In the genomic region with DNA sequence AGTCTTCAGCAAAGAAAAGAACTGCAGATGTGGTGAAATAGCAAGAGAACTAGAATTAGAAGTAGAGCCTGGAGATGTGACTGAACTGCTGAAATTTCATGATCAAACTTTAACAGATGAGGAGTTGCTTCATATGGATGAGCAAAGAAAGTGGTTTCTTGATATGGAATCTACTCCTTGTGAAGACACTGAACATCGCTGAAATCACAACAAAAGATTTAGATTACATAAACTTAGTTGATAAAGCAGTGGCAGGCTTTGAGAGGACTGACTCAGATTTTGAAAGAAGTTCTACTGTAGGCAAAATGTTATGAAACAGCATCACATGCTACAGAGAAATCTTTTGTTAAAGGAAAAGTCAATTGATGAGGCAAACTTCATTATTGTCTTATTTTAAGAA, we compare ENCODE assay signal across 31 cellular contexts.
"Had no signal": no experiment of that assay in that cellular context is flagged by ENCODE, and none has a peak within 500 bp of the region (broad histone marks: within the 10 kb centered on the region; RNA-seq: fewer than 3 reads in every experiment).

No MANE protein-coding gene starts in this region.

- H3K27ac ChIP-seq: body of pancreas, brain microvascular endothelial cell, breast epithelium, VCaP had no signal

- H3K9me3 ChIP-seq: body of pancreas had no signal

- DNase-seq: activated B cell treated with CpG ODN at 0.5 μM for 24 hours; activated CD4-positive, alpha-beta memory T cell treated with anti-CD3 and anti-CD28 coated beads for 36 hours; activated CD4-positive, alpha-beta T cell treated with anti-CD3 and anti-CD28 coated beads for 4 hours; activated CD4-positive, alpha-beta T cell treated with anti-CD3 and anti-CD28 coated beads, Interleukin-2, amount 10 ng/mL, durations not matched to agents 24 days and 14 days; activated CD4-positive, alpha-beta T cell treated with anti-CD3 and anti-CD28 coated beads, Interleukin-2, amount 50 U/mL, for 1 hour; activated CD4-positive, alpha-beta T cell treated with anti-CD3 and anti-CD28 coated beads, Interleukin-2, amount 50 U/mL, for 4 hours; activated CD4-positive, CD25-positive, alpha-beta regulatory T cell treated with anti-CD3 and anti-CD28 coated beads, Interleukin-2, amount 50 U/mL, for 72 hours; activated CD8-positive, alpha-beta memory T cell treated with anti-CD3 and anti-CD28 coated beads, Interleukin-2, amount 50 U/mL, for 4 hours; activated CD8-positive, alpha-beta T cell treated with anti-CD3 and anti-CD28 coated beads for 36 hours; activated effector memory CD4-positive, alpha-beta T cell treated with anti-CD3 and anti-CD28 coated beads, Interleukin-2, amount 50 U/mL, for 16 hours; activated naive CD4-positive, alpha-beta T cell treated with anti-CD3 and anti-CD28 coated beads, Interleukin-2, amount 10 ng/mL, durations not matched to agents 7 days and 5 days; activated naive CD4-positive, alpha-beta T cell treated with Interleukin-2 at 50 U/mL for 16 hours; activated naive CD8-positive, alpha-beta T cell treated with anti-CD3 and anti-CD28 coated beads, Interleukin-2, amount 10 ng/mL, durations not matched to agents 7 days and 5 days; activated naive CD8-positive, alpha-beta T cell treated with anti-CD3 and anti-CD28 coated beads, Interleukin-2, amount 50 U/mL, for 24 hours; activated T-cell treated with anti-CD3 and anti-CD28 coated beads for 4 hours; activated T-cell treated with anti-CD3 and anti-CD28 coated beads, Interleukin-2, amount 50 U/mL, for 1 hour; activated T-cell treated with anti-CD3 and anti-CD28 coated beads, Interleukin-2, amount 50 U/mL, for 4 hours; activated T-cell treated with anti-CD3 and anti-CD28 coated beads, Interleukin-2, amount 50 U/mL, for 72 hours; amniotic stem cell; aorta; body of pancreas; brain microvascular endothelial cell; central memory CD4-positive, alpha-beta T cell; T-helper 2 cell; T-helper 9 cell had no signal

- FAIRE-seq: astrocyte, colon, TTC549 had no signal

- H3K4me3 ChIP-seq: body of pancreas, breast epithelium had no signal

- ATAC-seq: activated CD8-positive, alpha-beta T cell treated with anti-CD3 and anti-CD28 coated beads for 36 hours; activated naive CD8-positive, alpha-beta T cell treated with anti-CD3 and anti-CD28 coated beads, Interleukin-2, amount 50 U/mL, for 24 hours; activated T-cell treated with anti-CD3 and anti-CD28 coated beads, Interleukin-2, amount 50 U/mL, for 4 hours; activated T-cell treated with anti-CD3 and anti-CD28 coated beads, Interleukin-2, amount 50 U/mL, for 72 hours; activated T-helper 17 cell treated with anti-CD3 and anti-CD28 coated beads, Interleukin-2, amount 50 U/mL, for 72 hours; body of pancreas had no signal

- H3K4me1 ChIP-seq: body of pancreas, breast epithelium had no signal
